Comparison of ENCODE assay signal across 8 cellular contexts in genomic region chr9:98255578-98256296, GRCh38. TPM values are rescaled to one million over a fixed set of nuclear protein-coding genes. Genes with fewer than 3 reads are reported as not detected.
DNase-seq lines count a peak whose midpoint lies in the region; ATAC-seq and TF ChIP-seq lines count a peak whose summit lies in the region.

Gene TBC1D2 (minus strand): TSS chr9:98255649. CDS start chr9:98255541, 108 bp downstream.

- peak; percentile 27 for TF ChIP-seq CTCF in epithelial cell of proximal tubule (conservative IDR thresholded peaks at IDR 0.05; ENCODE audit: low read depth, low read length)

- TF ChIP-seq RAD21 in Ishikawa (IDR thresholded peaks at IDR 0.05; ENCODE audit: low read depth) = no peak; the same call in 1 of the 2 replicates

- DNase-seq in DMS53 treated with DMSO at 0.1 percent for 48 hours (lab: John Stamatoyannopoulos, UW; ENCODE audit: unreplicated experiment) (peak; percentile 88), OCI-M1 (lab: John Stamatoyannopoulos, UW) (peak; percentile 98), epithelial cell of proximal tubule (ENCODE audit: low read depth) (no peak), mucosa of gallbladder (ENCODE audit: low spot score) (peak; percentile 97)
- DNase-seq in activated T-cell treated with anti-CD3 and anti-CD28 coated beads, Interleukin-2, amount 50 U/mL, for 1 hour = peak; percentile 99
- peak; percentile 97 for DNase-seq in stimulated activated CD8-positive, alpha-beta memory T cell treated with anti-CD3 and anti-CD28 coated beads, Interleukin-4, amount 100 ng/mL, for 24 hours (ENCODE audit: low read depth)

- TF ChIP-seq EP300 in Ishikawa (IDR thresholded peaks at IDR 0.05; ENCODE audit: borderline replicate concordance) = peak; percentile 29; the same call in 1 of the 2 replicates

- peak within 1 kb of the TSS; percentile 100 for H3K4me3 ChIP-seq in epithelial cell of proximal tubule (ENCODE audit: low read depth, low read length)

- ATAC-seq in GM21619 (IDR thresholded peaks at IDR 0.05; ENCODE audit: unreplicated experiment) = peak; percentile 82

TF ChIP-seq in Ishikawa, 13 proteins besides CTCF, POLR2A, EP300 and RAD21:
- TF ChIP-seq EGR1 (IDR thresholded peaks at IDR 0.05) = peak; percentile 86
- peak; percentile 88 for TF ChIP-seq MAX (IDR thresholded peaks at IDR 0.05)
- TF ChIP-seq TCF12 (IDR thresholded peaks at IDR 0.05; ENCODE audit: low read depth) = peak; percentile 50
- 0 out of 2 replicates have a peak, but pooled peaks have one; percentile 18 for TF ChIP-seq USF1 (IDR thresholded peaks at IDR 0.05)
- TF ChIP-seq TAF1 (IDR thresholded peaks at IDR 0.05; ENCODE audit: low read depth) = peak; percentile 63
- peak; percentile 100 for TF ChIP-seq YY1 (IDR thresholded peaks at IDR 0.05; ENCODE audit: low read depth)
- no peak; the same call in 1 of the 2 replicates for TF ChIP-seq NFIC (IDR thresholded peaks at IDR 0.05)
- peak; percentile 60; the same call in 1 of the 2 replicates for TF ChIP-seq FOXM1 (IDR thresholded peaks at IDR 0.05; ENCODE audit: borderline replicate concordance, low read depth)
- TF ChIP-seq CEBPB (IDR thresholded peaks at IDR 0.05) = no peak
- TF ChIP-seq TEAD4 (IDR thresholded peaks at IDR 0.05) = no peak
- no peak for TF ChIP-seq CREB1 (IDR thresholded peaks at IDR 0.05; ENCODE audit: low read depth)
- 0 out of 2 replicates have a peak, but pooled peaks have one; percentile 11 for TF ChIP-seq REST (IDR thresholded peaks at IDR 0.05; ENCODE audit: low read depth)
- no peak; the same call in 1 of the 2 replicates for TF ChIP-seq ZBTB7A (IDR thresholded peaks at IDR 0.05; ENCODE audit: low read depth)

RNA-seq across cellular contexts. Expression of gene TBC1D2, which starts in this region (rescaled TPM):
- 16.6 and 17.2 TPM in 2 replicates for total RNA-seq in epithelial cell of proximal tubule
- 16.7 TPM for total RNA-seq in mucosa of gallbladder
